11 cellular contexts compared by ENCODE assay signal in the genomic region with DNA sequence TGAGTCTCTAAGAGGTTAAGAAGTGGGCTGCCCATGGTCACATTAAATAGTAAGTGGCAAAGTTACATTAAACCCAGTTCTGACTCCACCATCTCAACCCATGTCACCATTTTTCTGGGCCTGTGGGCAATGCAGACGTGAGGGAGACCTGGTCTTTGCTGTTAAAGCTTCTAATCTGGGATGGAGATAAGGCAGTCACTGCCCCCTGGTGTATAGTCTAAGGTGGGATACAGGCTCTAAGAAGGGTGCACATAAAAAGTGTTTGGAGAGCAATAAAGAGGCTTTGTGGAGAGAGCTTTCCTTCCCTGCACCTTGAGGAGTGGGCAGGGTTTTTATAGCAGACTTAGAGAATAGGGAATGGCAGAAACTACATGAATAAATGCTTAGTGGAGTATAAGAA.
DNase-seq lines count a peak whose midpoint lies in the region; ATAC-seq and TF ChIP-seq lines count a peak whose summit lies in the region.
"Had no signal": no experiment of that assay in that cellular context is flagged by ENCODE, and none has a peak within 500 bp of the region (broad histone marks: within the 10 kb centered on the region; RNA-seq: fewer than 3 reads in every experiment).

No MANE protein-coding gene starts in this region.

- no peaks in the 10 kb centered on the region; the same call in none of the 2 replicates for H3K27me3 ChIP-seq in OCI-LY3 (ENCODE audit: low read depth, low read length)

- H3K4me2 ChIP-seq in OCI-LY3 (ENCODE audit: low read length), result no peak overlapping the region

- CTCF ChIA-PET in AG04449 (lab: Yijun Ruan, JAX), result interaction anchor here (0.8 to 3.7 kb wide), 15 partner anchors 10 to 305 kb away, joined by 3 to 23 read pairs (median 5); partner anchors contain the start of gene ROR1

- H2AFZ ChIP-seq in OCI-LY3 (ENCODE audit: low read depth, low read length), result no peak overlapping the region

- no peak overlapping the region for H3K9ac ChIP-seq in OCI-LY3 (ENCODE audit: low read length)

- POLR2A ChIA-PET in AG04449 (lab: Yijun Ruan, JAX), result no interaction called here

- H3K4me1 ChIP-seq in OCI-LY3 (ENCODE audit: low read length), result peaks cover 24% of the 10 kb centered on the region

- no peak overlapping the region for H3K27ac ChIP-seq in OCI-LY3 (ENCODE audit: low read length)
- H3K27ac ChIP-seq: prostate gland had no signal

- no peaks in the 10 kb centered on the region for H4K20me1 ChIP-seq in OCI-LY3 (ENCODE audit: insufficient read depth, low read length)

- no peak for DNase-seq in AG04449 (ENCODE audit: low read depth, low spot score)
- peak; percentile 17 for DNase-seq in GM13977 (ENCODE audit: low spot score)
- peak; percentile 40 for DNase-seq in fibroblast of the aortic adventitia (ENCODE audit: low read depth)
- DNase-seq in activated effector memory CD4-positive, alpha-beta T cell treated with anti-CD3 and anti-CD28 coated beads, Interleukin-2, amount 50 U/mL, for 16 hours, result no peak
- DNase-seq in AG20443 (ENCODE audit: low spot score), result no peak
- DNase-seq: DMS153 had no signal

- in situ Hi-C loops in GM13977 (cut with MboI; ENCODE audit: low pct_unique_long_range_greater_than_20kb, low sequenced_read_pairs, unreplicated experiment), result loop anchor here (25.0 kb wide), 1 partner anchor 303 kb away; no protein-coding TSS in a partner anchor

- TF ChIP-seq CTCF in AG04449 (IDR thresholded peaks at IDR 0.05; ENCODE audit: insufficient read depth, low read length, missing control alignments), result peak; percentile 35
- peak; percentile 34 for TF ChIP-seq CTCF in GM13977 (IDR thresholded peaks at IDR 0.05; ENCODE audit: extremely low read depth, insufficient read depth, missing control alignments)
- peak; percentile 51 for TF ChIP-seq CTCF in OCI-LY3 (IDR thresholded peaks at IDR 0.05; ENCODE audit: low read depth, low read length)
- TF ChIP-seq CTCF in fibroblast of the aortic adventitia (IDR thresholded peaks at IDR 0.05; ENCODE audit: insufficient read depth, low read length), result peak; percentile 36

- no peaks in the 10 kb centered on the region for H3K79me2 ChIP-seq in OCI-LY3 (ENCODE audit: low read length)

- no peaks in the 10 kb centered on the region for H3K36me3 ChIP-seq in OCI-LY3 (replicated peaks; ENCODE audit: low read depth, low read length)
- H3K36me3 ChIP-seq: prostate gland had no signal

- no peaks in the 10 kb centered on the region for H3K9me3 ChIP-seq in OCI-LY3 (ENCODE audit: insufficient read depth, low read length)
- H3K9me3 ChIP-seq: prostate gland had no signal

- no peak for ATAC-seq in GM19351 (IDR thresholded peaks at IDR 0.05; ENCODE audit: unreplicated experiment)
- ATAC-seq in GM21381 (IDR thresholded peaks at IDR 0.05; ENCODE audit: unreplicated experiment), result no peak
- ATAC-seq: activated T-helper 17 cell treated with anti-CD3 and anti-CD28 coated beads, Interleukin-2, amount 50 U/mL, for 72 hours had no signal

- H3K4me3 ChIP-seq in AG04449 (ENCODE audit: low read depth, low read length) (no peak overlapping the region), OCI-LY3 (ENCODE audit: low read length) (no peak overlapping the region), fibroblast of the aortic adventitia (ENCODE audit: low read depth, low read length) (no peak overlapping the region)
- H3K4me3 ChIP-seq: prostate gland had no signal

Comparison
In these comparisons a context has a peak if more than half of its experiments do, and no peak if none do; other contexts are left out.
1. DNase-seq: peak in GM13977 (single experiment) and fibroblast of the aortic adventitia (single experiment); none in AG04449 (single experiment), activated effector memory CD4-positive, alpha-beta T cell treated with anti-CD3 and anti-CD28 coated beads, Interleukin-2, amount 50 U/mL, for 16 hours (single experiment) and AG20443 (single experiment).
2. Peak in every context shown above with its lines, with median percentiles within 50 percentile points of each other: CTCF ChIP-seq.